Comparison of ENCODE assay signal across 8 cellular contexts in the genomic region with DNA sequence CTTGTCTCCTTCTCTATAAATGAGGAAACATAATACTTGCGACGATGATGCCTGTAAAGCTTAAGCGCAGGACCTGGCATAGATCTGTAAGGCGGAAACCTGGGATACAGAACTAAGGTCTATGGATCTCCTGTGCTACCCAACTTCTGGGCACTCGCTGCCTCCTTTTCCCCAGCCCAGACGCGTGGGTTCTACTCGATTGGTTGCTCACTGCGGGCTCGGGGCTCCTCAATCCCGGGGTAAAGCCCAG. TPM values are rescaled to one million over a fixed set of nuclear protein-coding genes. Genes with fewer than 3 reads are reported as not detected.
DNase-seq lines count a peak whose midpoint lies in the region; ATAC-seq and TF ChIP-seq lines count a peak whose summit lies in the region.

No MANE protein-coding gene starts in this region.

- H3K27ac ChIP-seq in rectal smooth muscle tissue (ENCODE audit: low read depth, low read length), result peak overlapping the region; percentile 85

- POLR2A ChIA-PET in GM10248 (lab: Yijun Ruan, JAX), result interaction anchor here (0.7 to 1.5 kb wide), 6 partner anchors 8 to 120 kb away, joined by 3 to 10 read pairs (median 5); partner anchors contain the start of gene ZNF546

- H3K27me3 Mint-ChIP-seq in T-helper 17 cell, result no peaks in the 10 kb centered on the region

- no peaks in the 10 kb centered on the region for H3K27me3 ChIP-seq in rectal smooth muscle tissue (ENCODE audit: control insufficient read depth, insufficient read depth, low read length)

- peaks cover 14% of the 10 kb centered on the region for H3K36me3 Mint-ChIP-seq in T-helper 17 cell (ENCODE audit: low read depth)

- H3K4me1 Mint-ChIP-seq in T-helper 17 cell, result peaks cover 49% of the 10 kb centered on the region

- peak overlapping the region; percentile 99 for H3K4me3 Mint-ChIP-seq in T-helper 17 cell

- H3K4me1 ChIP-seq in rectal smooth muscle tissue (ENCODE audit: control insufficient read depth, insufficient read depth, low read length), result peaks cover 11% of the 10 kb centered on the region

- peak overlapping the region; percentile 82 for H3K9ac ChIP-seq in rectal smooth muscle tissue (ENCODE audit: low read length)

- no peaks in the 10 kb centered on the region for H3K9me3 ChIP-seq in T-helper 17 cell (ENCODE audit: control insufficient read depth, low read length, poor library complexity, severe bottlenecking)

- TF ChIP-seq CTCF in GM10248 (IDR thresholded peaks at IDR 0.05; ENCODE audit: control extremely low read depth, extremely low read depth, low read depth, missing control alignments) (no peak), fibroblast of the aortic adventitia (IDR thresholded peaks at IDR 0.05; ENCODE audit: insufficient read depth, low read length) (no peak)

- CTCF ChIA-PET in GM10248 (lab: Yijun Ruan, JAX), result interaction anchor here (0.6 to 3.9 kb wide), 37 partner anchors 9 to 309 kb away, joined by 3 to 30 read pairs (median 5); partner anchors contain the start of genes DYRK1B, FBL, ZNF546 and ZNF780A

- DNase-seq in GM10248 (ENCODE audit: extremely low spot score) (peak; percentile 38), T-helper 17 cell (no peak), fibroblast of the aortic adventitia (ENCODE audit: low read depth) (no peak)
- DNase-seq in activated CD4-positive, alpha-beta T cell treated with anti-CD3 and anti-CD28 coated beads for 48 hours, result no peak

- peak; percentile 6 for ATAC-seq in HG02981 (IDR thresholded peaks at IDR 0.05; ENCODE audit: unreplicated experiment)
- peak; percentile 28 for ATAC-seq in T-helper 17 cell
- no peak for ATAC-seq in HG03108 (IDR thresholded peaks at IDR 0.05; ENCODE audit: unreplicated experiment)
- no peak for ATAC-seq in HG03196 (IDR thresholded peaks at IDR 0.05; ENCODE audit: unreplicated experiment)

- peaks cover 20% of the 10 kb centered on the region for H3K36me3 ChIP-seq in rectal smooth muscle tissue (ENCODE audit: control insufficient read depth, insufficient read depth, low read length)

- H3K4me3 ChIP-seq in fibroblast of the aortic adventitia (ENCODE audit: low read depth, low read length) (peak overlapping the region; percentile 92), rectal smooth muscle tissue (ENCODE audit: low read length) (peak overlapping the region; percentile 85)

- H3K27ac Mint-ChIP-seq in T-helper 17 cell, result peak overlapping the region; percentile 100

RNA-seq across cellular contexts. Expression of gene PSMC4, which starts 0.6 kb away (rescaled TPM):
- total RNA-seq in T-helper 17 cell (10 to 100 TPM; 82.2 to 87.5 TPM), fibroblast of the aortic adventitia (ENCODE audit: low replicate concordance) (24.2 and 85.2 TPM in 2 replicates)

RNA-seq across cellular contexts. Expression of gene ZNF546, which starts 26.5 kb away (rescaled TPM):
- total RNA-seq in T-helper 17 cell, result 1 to 10 TPM; 2.5 to 2.7 TPM
- total RNA-seq in fibroblast of the aortic adventitia (ENCODE audit: low replicate concordance), result 7.1 and 9.7 TPM in 2 replicates

RNA-seq across cellular contexts. Expression of gene FCGBP, which starts 35.9 kb away (rescaled TPM):
- 10 to 100 TPM in 1 of 2 donors, 1 to 10 TPM in 1; 9.1 to 10.1 TPM for total RNA-seq in T-helper 17 cell
- total RNA-seq in fibroblast of the aortic adventitia (ENCODE audit: low replicate concordance), result under 0.01 and 0.33 TPM in 2 replicates

Comparison
In these comparisons a context has a peak if more than half of its experiments do, and no peak if none do; other contexts are left out.
1. ATAC-seq: peak in HG02981 (single experiment) and T-helper 17 cell (single experiment); none in HG03108 (single experiment) and HG03196 (single experiment).